10 cellular contexts compared by ENCODE assay signal in genomic region chr14:89443002-89443660, GRCh38. TPM values are rescaled to one million over a fixed set of nuclear protein-coding genes. Genes with fewer than 3 reads are reported as not detected.
DNase-seq lines count a peak whose midpoint lies in the region; ATAC-seq and TF ChIP-seq lines count a peak whose summit lies in the region.
"Had no signal": no experiment of that assay in that cellular context is flagged by ENCODE, and none has a peak within 500 bp of the region (broad histone marks: within the 10 kb centered on the region; RNA-seq: fewer than 3 reads in every experiment).

No MANE protein-coding gene starts in this region.

- H3K4me3 ChIP-seq in fibroblast of mammary gland (ENCODE audit: control insufficient read depth, low read depth, low read length) = no peak overlapping the region
- H3K4me3 ChIP-seq: prostate gland had no signal

- TF ChIP-seq CTCF in fibroblast of mammary gland (conservative IDR thresholded peaks at IDR 0.05; ENCODE audit: control insufficient read depth, insufficient read depth, low read depth, low read length) = no peak

- H3K27me3 Mint-ChIP-seq in activated naive CD4-positive, alpha-beta T cell treated with anti-CD3 and anti-CD28 coated beads, Interleukin-2, amount 10 ng/mL, durations not matched to agents 7 days and 5 days = no peaks in the 10 kb centered on the region
- no peaks in the 10 kb centered on the region for H3K27me3 Mint-ChIP-seq in activated CD4-positive, alpha-beta memory T cell treated with anti-CD3 and anti-CD28 coated beads for 36 hours
- H3K27me3 Mint-ChIP-seq in stimulated activated naive B cell treated with anti-CD40 and anti-IgM and Interleukin-4, amounts not matched to agents 10 μg/mL and 1 μg/mL and 100 μg/mL, for 72 hours = no peaks in the 10 kb centered on the region

- H3K4me1 Mint-ChIP-seq in activated naive CD4-positive, alpha-beta T cell treated with anti-CD3 and anti-CD28 coated beads, Interleukin-2, amount 10 ng/mL, durations not matched to agents 7 days and 5 days = peaks cover 49% of the 10 kb centered on the region
- peaks cover 43% of the 10 kb centered on the region for H3K4me1 Mint-ChIP-seq in activated CD4-positive, alpha-beta memory T cell treated with anti-CD3 and anti-CD28 coated beads for 36 hours (ENCODE audit: low read depth)
- peaks cover 34 to 80% of the 10 kb centered on the region in 2 donors for H3K4me1 Mint-ChIP-seq in stimulated activated naive B cell treated with anti-CD40 and anti-IgM and Interleukin-4, amounts not matched to agents 10 μg/mL and 1 μg/mL and 100 μg/mL, for 72 hours

- peaks cover 30% of the 10 kb centered on the region for H3K36me3 Mint-ChIP-seq in activated naive CD4-positive, alpha-beta T cell treated with anti-CD3 and anti-CD28 coated beads, Interleukin-2, amount 10 ng/mL, durations not matched to agents 7 days and 5 days
- peaks cover 10% of the 10 kb centered on the region for H3K36me3 Mint-ChIP-seq in activated CD4-positive, alpha-beta memory T cell treated with anti-CD3 and anti-CD28 coated beads for 36 hours
- H3K36me3 Mint-ChIP-seq in stimulated activated naive B cell treated with anti-CD40 and anti-IgM and Interleukin-4, amounts not matched to agents 10 μg/mL and 1 μg/mL and 100 μg/mL, for 72 hours = peaks cover 13 to 25% of the 10 kb centered on the region in 2 donors

- CTCF ChIA-PET in activated naive CD4-positive, alpha-beta T cell treated with anti-CD3 and anti-CD28 coated beads, Interleukin-2, amount 10 ng/mL, durations not matched to agents 7 days and 5 days (lab: Charles Lee) = interaction anchor here (1.2 kb wide), 1 partner anchor 67 kb away, joined by 3 read pairs; no protein-coding TSS in a partner anchor
- CTCF ChIA-PET in activated CD4-positive, alpha-beta memory T cell treated with anti-CD3 and anti-CD28 coated beads for 36 hours (lab: Charles Lee) = interaction anchor here (1.0 kb wide), 1 partner anchor 33 kb away, joined by 3 read pairs; no protein-coding TSS in a partner anchor

- ATAC-seq in stimulated activated naive B cell treated with anti-CD40 and anti-IgM and Interleukin-4, amounts not matched to agents 10 μg/mL and 1 μg/mL and 100 μg/mL, for 72 hours (replicated peaks) = no peak
- no peak for ATAC-seq in HG03039 (IDR thresholded peaks at IDR 0.05; ENCODE audit: unreplicated experiment)

- POLR2A ChIA-PET in activated CD4-positive, alpha-beta memory T cell treated with anti-CD3 and anti-CD28 coated beads for 36 hours (lab: Charles Lee) = interaction anchor here (0.7 kb wide), 1 partner anchor 13 kb away, joined by 3 read pairs; no protein-coding TSS in a partner anchor

- DNase-seq in activated naive CD4-positive, alpha-beta T cell treated with anti-CD3 and anti-CD28 coated beads, Interleukin-2, amount 10 ng/mL, durations not matched to agents 7 days and 5 days = no peak
- DNase-seq in activated naive CD4-positive, alpha-beta T cell treated with anti-CD3 and anti-CD28 coated beads, Interleukin-2, amount 50 U/mL, for 16 hours = no peak
- DNase-seq in activated CD4-positive, alpha-beta memory T cell treated with anti-CD3 and anti-CD28 coated beads for 36 hours = no peak
- peak; percentile 61 for DNase-seq in fibroblast of mammary gland (ENCODE audit: low read depth)
- no peak for DNase-seq in stimulated activated naive B cell treated with anti-CD40 and anti-IgM and Interleukin-4, amounts not matched to agents 10 μg/mL and 1 μg/mL and 100 μg/mL, for 72 hours
- DNase-seq in foreskin melanocyte = no peak
- DNase-seq in HuH-7.5 (ENCODE audit: low spot score) = no peak
- DNase-seq: NCI-H526 had no signal

- H3K27ac Mint-ChIP-seq in activated naive CD4-positive, alpha-beta T cell treated with anti-CD3 and anti-CD28 coated beads, Interleukin-2, amount 10 ng/mL, durations not matched to agents 7 days and 5 days = peak overlapping the region; percentile 53
- peak overlapping the region; percentile 69 for H3K27ac Mint-ChIP-seq in activated CD4-positive, alpha-beta memory T cell treated with anti-CD3 and anti-CD28 coated beads for 36 hours
- H3K27ac Mint-ChIP-seq in stimulated activated naive B cell treated with anti-CD40 and anti-IgM and Interleukin-4, amounts not matched to agents 10 μg/mL and 1 μg/mL and 100 μg/mL, for 72 hours = peak overlapping the region; percentile 96

- H3K9me3 Mint-ChIP-seq in activated naive CD4-positive, alpha-beta T cell treated with anti-CD3 and anti-CD28 coated beads, Interleukin-2, amount 10 ng/mL, durations not matched to agents 7 days and 5 days = no peaks in the 10 kb centered on the region
- H3K9me3 Mint-ChIP-seq in activated CD4-positive, alpha-beta memory T cell treated with anti-CD3 and anti-CD28 coated beads for 36 hours = peaks cover 5% of the 10 kb centered on the region
- no peaks in the 10 kb centered on the region for H3K9me3 Mint-ChIP-seq in stimulated activated naive B cell treated with anti-CD40 and anti-IgM and Interleukin-4, amounts not matched to agents 10 μg/mL and 1 μg/mL and 100 μg/mL, for 72 hours

- H3K4me3 Mint-ChIP-seq in activated naive CD4-positive, alpha-beta T cell treated with anti-CD3 and anti-CD28 coated beads, Interleukin-2, amount 10 ng/mL, durations not matched to agents 7 days and 5 days = no peak overlapping the region
- no peak overlapping the region for H3K4me3 Mint-ChIP-seq in activated CD4-positive, alpha-beta memory T cell treated with anti-CD3 and anti-CD28 coated beads for 36 hours
- H3K4me3 Mint-ChIP-seq in stimulated activated naive B cell treated with anti-CD40 and anti-IgM and Interleukin-4, amounts not matched to agents 10 μg/mL and 1 μg/mL and 100 μg/mL, for 72 hours = peak overlapping the region; percentile 36 to 53

- intact Hi-C loops in activated CD4-positive, alpha-beta memory T cell treated with anti-CD3 and anti-CD28 coated beads for 36 hours (cut with micrococcal nuclease) = no loop called here

RNA-seq across cellular contexts. Expression of gene FOXN3, which starts 26.1 kb away (rescaled TPM):
- total RNA-seq in activated CD4-positive, alpha-beta memory T cell treated with anti-CD3 and anti-CD28 coated beads for 36 hours = 10 to 100 TPM; 59.1 to 63.5 TPM

Comparison
In these comparisons a context has a peak if more than half of its experiments do, and no peak if none do; other contexts are left out.
1. H3K4me3 Mint-ChIP-seq: peak in stimulated activated naive B cell treated with anti-CD40 and anti-IgM and Interleukin-4, amounts not matched to agents 10 μg/mL and 1 μg/mL and 100 μg/mL, for 72 hours (2 of 2); none in activated naive CD4-positive, alpha-beta T cell treated with anti-CD3 and anti-CD28 coated beads, Interleukin-2, amount 10 ng/mL, durations not matched to agents 7 days and 5 days (single experiment) and activated CD4-positive, alpha-beta memory T cell treated with anti-CD3 and anti-CD28 coated beads for 36 hours (single experiment).
2. Peak in every context shown above with its lines, with median percentiles within 50 percentile points of each other: H3K27ac Mint-ChIP-seq.